ENCODE assay signal across 30 cellular contexts in genomic region chr5:115806986-115807653, GRCh38. TPM values are rescaled to one million over a fixed set of nuclear protein-coding genes. Genes with fewer than 3 reads are reported as not detected.
A peak's percentile ranks its signal among the peaks of the same experiment; 100 is the strongest.
DNase-seq lines count a peak whose midpoint lies in the region; FAIRE-seq and TF ChIP-seq lines count a peak whose summit lies in the region.
"Had no signal": no experiment of that assay in that cellular context is flagged by ENCODE, and none has a peak within 500 bp of the region (broad histone marks: within the 10 kb centered on the region; RNA-seq: fewer than 3 reads in every experiment).

No MANE protein-coding gene starts in this region.

- TF ChIP-seq RAD21 in H1 (IDR thresholded peaks at IDR 0.05 in 1 of 2, conservative IDR thresholded peaks at IDR 0.05 in 1 of 2; ENCODE audit: low read depth in 2 of 2, low read length in 2 of 2): no peak

- DNase-seq in activated CD4-positive, alpha-beta memory T cell treated with anti-CD3 and anti-CD28 coated beads, Interleukin-2, amount 10 ng/mL, durations not matched to agents 7 days and 5 days: no peak
- no peak for DNase-seq in activated CD4-positive, alpha-beta memory T cell treated with anti-CD3 and anti-CD28 coated beads for 36 hours
- DNase-seq in H1 (ENCODE audit: low read depth in 1 of 2, low spot score in 2 of 2) (no peak), NOMO-1 (lab: John Stamatoyannopoulos, UW; ENCODE audit: unreplicated experiment in 2 of 2) (no peak), nephron progenitor cell (no peak), DMS53 (lab: John Stamatoyannopoulos, UW) (no peak)
- DNase-seq: activated CD4-positive, CD25-positive, alpha-beta regulatory T cell treated with anti-CD3 and anti-CD28 coated beads, Interleukin-2, amount 50 U/mL, for 72 hours; aorta; cortex of kidney; EL; GM23248; hippocampal formation; naive B cell; NCI-H1092 treated with DMSO at 0.1 percent for 48 hours; NCI-H187; NCI-H526; occipital lobe; Peyer's patch; SHP77 treated with DMSO at 0.1 percent for 48 hours; stimulated activated naive CD4-positive, alpha-beta T cell; SW 1271 had no signal

- H3K56ac ChIP-seq in H1 (replicated peaks; ENCODE audit: insufficient read length, low read depth, low read length): no peak overlapping the region

- no peak overlapping the region for H3K4ac ChIP-seq in H1 (replicated peaks; ENCODE audit: insufficient read length, low read depth, low read length)

- no peak overlapping the region for H3K4me3 Mint-ChIP-seq in activated CD4-positive, alpha-beta memory T cell treated with anti-CD3 and anti-CD28 coated beads, Interleukin-2, amount 10 ng/mL, durations not matched to agents 7 days and 5 days
- H3K4me3 Mint-ChIP-seq in activated CD4-positive, alpha-beta memory T cell treated with anti-CD3 and anti-CD28 coated beads for 36 hours: no peak overlapping the region
- H3K4me3 Mint-ChIP-seq in nephron progenitor cell: no peak overlapping the region
- H3K4me3 Mint-ChIP-seq: activated naive CD4-positive, alpha-beta T cell treated with anti-CD3 and anti-CD28 coated beads, Interleukin-2, amount 50 U/mL, for 24 hours; CD4-positive, CD25-positive, alpha-beta regulatory T cell; naive B cell had no signal

- H4K20me1 ChIP-seq in H1 (replicated peaks in 1 of 2; ENCODE audit: control insufficient read depth in 1 of 2, insufficient read depth in 2 of 2, low read length in 2 of 2): no peaks in the 10 kb centered on the region

- no peak overlapping the region for H2BK5ac ChIP-seq in H1 (ENCODE audit: low read depth, low read length)

- FAIRE-seq in H1 (lab: Jason Lieb, UNC): peak; percentile 32
- FAIRE-seq: A204.1, D721Med, GM12892, TTC549 had no signal

- peak overlapping the region; percentile 16 for H3K27ac Mint-ChIP-seq in activated CD4-positive, alpha-beta memory T cell treated with anti-CD3 and anti-CD28 coated beads, Interleukin-2, amount 10 ng/mL, durations not matched to agents 7 days and 5 days
- H3K27ac Mint-ChIP-seq in activated CD4-positive, alpha-beta memory T cell treated with anti-CD3 and anti-CD28 coated beads for 36 hours: no peak overlapping the region
- no peak overlapping the region for H3K27ac Mint-ChIP-seq in nephron progenitor cell
- H3K27ac Mint-ChIP-seq: activated naive CD4-positive, alpha-beta T cell treated with anti-CD3 and anti-CD28 coated beads, Interleukin-2, amount 50 U/mL, for 24 hours had no signal

- no peaks in the 10 kb centered on the region; the same call in 1 of the 2 replicates for H3K23me2 ChIP-seq in H1 (ENCODE audit: low read depth, low read length)

- peaks cover 49% of the 10 kb centered on the region for H3K4me1 Mint-ChIP-seq in activated CD4-positive, alpha-beta memory T cell treated with anti-CD3 and anti-CD28 coated beads, Interleukin-2, amount 10 ng/mL, durations not matched to agents 7 days and 5 days
- H3K4me1 Mint-ChIP-seq in activated CD4-positive, alpha-beta memory T cell treated with anti-CD3 and anti-CD28 coated beads for 36 hours (ENCODE audit: low read depth): peaks cover 6% of the 10 kb centered on the region
- no peaks in the 10 kb centered on the region for H3K4me1 Mint-ChIP-seq in nephron progenitor cell
- H3K4me1 Mint-ChIP-seq: CD4-positive, CD25-positive, alpha-beta regulatory T cell; naive B cell had no signal

- H3K79me2 ChIP-seq in H1 (ENCODE audit: control insufficient read depth in 1 of 2, insufficient read depth in 2 of 2, low read length in 2 of 2) (no peaks in the 10 kb centered on the region), parathyroid adenoma (no peaks in the 10 kb centered on the region)

- TF ChIP-seq EP300 in H1 (IDR thresholded peaks at IDR 0.05; ENCODE audit: borderline replicate concordance in 1 of 2, low read depth in 2 of 2, low read length in 2 of 2): no peak

- no peak overlapping the region for H2BK120ac ChIP-seq in H1 (replicated peaks; ENCODE audit: low read depth, low read length)

- H3K4me1 ChIP-seq in HUES6 (ENCODE audit: control insufficient read depth, insufficient read depth, low read length): peaks cover 10% of the 10 kb centered on the region
- peaks cover 0 to 3% (median 0%) of the 10 kb centered on the region in 4 experiments; a peak in 2 of 7 replicates for H3K4me1 ChIP-seq in H1 (replicated peaks in 1 of 4; ENCODE audit: control insufficient read depth in 3 of 4, insufficient read depth in 4 of 4, low read length in 3 of 4)
- no peaks in the 10 kb centered on the region for H3K4me1 ChIP-seq in parathyroid adenoma
- H3K4me1 ChIP-seq: gastroesophageal sphincter, Peyer's patch had no signal

- H3K4me3 ChIP-seq in HUES6 (ENCODE audit: low read depth, low read length) (no peak overlapping the region), H1 (ENCODE audit: extremely low read depth in 1 of 4, insufficient read depth in 2 of 4, low read depth in 3 of 4, low read length in 4 of 4) (no peak overlapping the region), parathyroid adenoma (ENCODE audit: low read depth, low read length) (no peak overlapping the region)
- H3K4me3 ChIP-seq: gastroesophageal sphincter, GM23248, Peyer's patch had no signal

- H4K5ac ChIP-seq in H1 (ENCODE audit: insufficient read length, low read depth, low read length): no peak overlapping the region

- H3K36me3 Mint-ChIP-seq in activated CD4-positive, alpha-beta memory T cell treated with anti-CD3 and anti-CD28 coated beads, Interleukin-2, amount 10 ng/mL, durations not matched to agents 7 days and 5 days (ENCODE audit: low read depth): peaks cover 4% of the 10 kb centered on the region
- no peaks in the 10 kb centered on the region for H3K36me3 Mint-ChIP-seq in activated CD4-positive, alpha-beta memory T cell treated with anti-CD3 and anti-CD28 coated beads for 36 hours
- H3K36me3 Mint-ChIP-seq in nephron progenitor cell (ENCODE audit: low read depth): peaks cover 81% of the 10 kb centered on the region
- H3K36me3 Mint-ChIP-seq: activated naive CD4-positive, alpha-beta T cell treated with anti-CD3 and anti-CD28 coated beads, Interleukin-2, amount 50 U/mL, for 24 hours; CD4-positive, CD25-positive, alpha-beta regulatory T cell; naive B cell had no signal

- H3K27me3 Mint-ChIP-seq in activated CD4-positive, alpha-beta memory T cell treated with anti-CD3 and anti-CD28 coated beads, Interleukin-2, amount 10 ng/mL, durations not matched to agents 7 days and 5 days: peaks cover 18% of the 10 kb centered on the region
- H3K27me3 Mint-ChIP-seq in activated CD4-positive, alpha-beta memory T cell treated with anti-CD3 and anti-CD28 coated beads for 36 hours: peaks cover 6% of the 10 kb centered on the region
- H3K27me3 Mint-ChIP-seq in nephron progenitor cell (ENCODE audit: low read depth, poor library complexity): no peaks in the 10 kb centered on the region

- no peaks in the 10 kb centered on the region for H3K9me3 Mint-ChIP-seq in activated CD4-positive, alpha-beta memory T cell treated with anti-CD3 and anti-CD28 coated beads, Interleukin-2, amount 10 ng/mL, durations not matched to agents 7 days and 5 days
- no peaks in the 10 kb centered on the region for H3K9me3 Mint-ChIP-seq in activated CD4-positive, alpha-beta memory T cell treated with anti-CD3 and anti-CD28 coated beads for 36 hours
- no peaks in the 10 kb centered on the region for H3K9me3 Mint-ChIP-seq in nephron progenitor cell
- H3K9me3 Mint-ChIP-seq: activated naive CD4-positive, alpha-beta T cell treated with anti-CD3 and anti-CD28 coated beads, Interleukin-2, amount 50 U/mL, for 24 hours; CD4-positive, CD25-positive, alpha-beta regulatory T cell; naive B cell had no signal

- no peak overlapping the region for H2BK15ac ChIP-seq in H1 (ENCODE audit: low read length)

- 0 out of 2 replicates have a peak overlapping the region, but pooled peaks have one; percentile 3 for H3K27ac ChIP-seq in HUES6 (ENCODE audit: low read depth, low read length)
- H3K27ac ChIP-seq in H1 (ENCODE audit: low read depth, low read length): no peak overlapping the region
- no peak overlapping the region for H3K27ac ChIP-seq in parathyroid adenoma
- H3K27ac ChIP-seq: gastroesophageal sphincter, GM23248, Peyer's patch had no signal

- H3K9me3 ChIP-seq in HUES6 (ENCODE audit: control insufficient read depth, insufficient read depth, low read depth, low read length) (no peaks in the 10 kb centered on the region), H1 (ENCODE audit: insufficient read depth in 2 of 2, low read depth in 1 of 2, low read length in 1 of 2) (no peaks in the 10 kb centered on the region), parathyroid adenoma (ENCODE audit: control insufficient read depth, low read length) (no peaks in the 10 kb centered on the region)
- H3K9me3 ChIP-seq: gastroesophageal sphincter, Peyer's patch had no signal

- WGBS in H1 (ENCODE audit: extremely low coverage in 1 of 2, insufficient coverage in 1 of 2, insufficient read length in 1 of 2, insufficient replicate concordance in 2 of 2, low coverage in 1 of 2, low lambda C conversion rate in 2 of 2, missing lambda C conversion rate in 1 of 2), 2 experiments: 44% methylated on average over 2 of the region's 2 CpGs; no CpG with 5 or more reads in 1 of the 2 experiments

- H3K4me2 ChIP-seq in H1 (ENCODE audit: insufficient read depth in 1 of 2, low read depth in 2 of 2, low read length in 2 of 2) (no peak overlapping the region), parathyroid adenoma (ENCODE audit: low read length) (no peak overlapping the region)

- no peaks in the 10 kb centered on the region for H3K27me3 ChIP-seq in HUES6 (ENCODE audit: control insufficient read depth, insufficient read depth, low read length)
- H3K27me3 ChIP-seq in H1 (replicated peaks in 1 of 4; ENCODE audit: control insufficient read depth in 3 of 4, extremely low read depth in 1 of 4, insufficient read depth in 3 of 4, low read length in 3 of 4): no peaks in the 10 kb centered on the region
- no peaks in the 10 kb centered on the region for H3K27me3 ChIP-seq in parathyroid adenoma (ENCODE audit: control insufficient read depth, insufficient read depth, low read length)
- H3K27me3 ChIP-seq: gastroesophageal sphincter, Peyer's patch had no signal

- TF ChIP-seq CTCF in H1 (IDR thresholded peaks at IDR 0.05; ENCODE audit: control extremely low read depth in 1 of 3, insufficient read depth in 1 of 3, low read depth in 1 of 3, low read length in 3 of 3) (no peak), parathyroid adenoma (IDR thresholded peaks at IDR 0.05) (no peak), nephron progenitor cell (IDR thresholded peaks at IDR 0.05) (no peak)

- H3K18ac ChIP-seq in H1 (ENCODE audit: extremely low read depth, low read length): no peak overlapping the region

- no peaks in the 10 kb centered on the region for H3K79me1 ChIP-seq in H1 (ENCODE audit: low read depth, low read length)

- no peak overlapping the region for H3K14ac ChIP-seq in H1 (ENCODE audit: insufficient read length)

- H2BK20ac ChIP-seq in H1 (ENCODE audit: low read length): no peak overlapping the region

- TF ChIP-seq POLR2A in H1 (IDR thresholded peaks at IDR 0.05; ENCODE audit: control extremely low read depth in 1 of 2, low read depth in 2 of 2, low read length in 2 of 2): no peak

- H2AFZ ChIP-seq in H1 (ENCODE audit: low read length) (no peak overlapping the region), parathyroid adenoma (peak overlapping the region; percentile 3)
- H2AFZ ChIP-seq: GM23248 had no signal

- no peak overlapping the region for H2AK5ac ChIP-seq in H1 (ENCODE audit: low read depth, low read length)

- no peak overlapping the region for H3K9ac ChIP-seq in HUES6 (ENCODE audit: low read length)
- H3K9ac ChIP-seq in H1 (replicated peaks in 1 of 4; ENCODE audit: extremely low read depth in 1 of 4, low read depth in 3 of 4, low read length in 3 of 4): no peak overlapping the region
- H3K9ac ChIP-seq in parathyroid adenoma: no peak overlapping the region
- H3K9ac ChIP-seq: GM23248 had no signal

- intact Hi-C loops in activated CD4-positive, alpha-beta memory T cell treated with anti-CD3 and anti-CD28 coated beads for 36 hours (cut with micrococcal nuclease): no loop called here

- no peak overlapping the region for H2BK12ac ChIP-seq in H1 (ENCODE audit: low read depth, low read length)

- H4K8ac ChIP-seq in H1 (ENCODE audit: extremely low read depth, insufficient read depth, low read length): no peak overlapping the region

- H4K91ac ChIP-seq in H1 (replicated peaks; ENCODE audit: insufficient read length, low read length): no peak overlapping the region

- POLR2A ChIA-PET in activated CD4-positive, alpha-beta memory T cell treated with anti-CD3 and anti-CD28 coated beads, Interleukin-2, amount 10 ng/mL, durations not matched to agents 7 days and 5 days (lab: Charles Lee): interaction anchor here (1.2 kb wide), 1 partner anchor 28 kb away, joined by 4 read pairs; no protein-coding TSS in a partner anchor
- POLR2A ChIA-PET in activated CD4-positive, alpha-beta memory T cell treated with anti-CD3 and anti-CD28 coated beads for 36 hours (lab: Charles Lee): no interaction called here
- POLR2A ChIA-PET in H1 (lab: Charles Lee; ENCODE audit: partially characterized antibody): interaction anchor here (0.9 kb wide), 1 partner anchor 9 kb away, joined by 4 read pairs; the partner anchor contains the start of gene CDO1

- H3K23ac ChIP-seq in H1 (ENCODE audit: insufficient read length): no peak overlapping the region

- peaks cover 16% of the 10 kb centered on the region for H3K36me3 ChIP-seq in HUES6 (ENCODE audit: control insufficient read depth, insufficient read depth, low read length)
- H3K36me3 ChIP-seq in H1 (ENCODE audit: control insufficient read depth in 2 of 4, insufficient read depth in 4 of 4, low read length in 3 of 4): peaks cover 0 to 31% (median 0%) of the 10 kb centered on the region in 4 experiments; a peak in 6 of 8 replicates
- H3K36me3 ChIP-seq in parathyroid adenoma (ENCODE audit: control insufficient read depth, insufficient read depth, low read length): no peaks in the 10 kb centered on the region
- H3K36me3 ChIP-seq: gastroesophageal sphincter, Peyer's patch had no signal

- CTCF ChIA-PET in activated CD4-positive, alpha-beta memory T cell treated with anti-CD3 and anti-CD28 coated beads, Interleukin-2, amount 10 ng/mL, durations not matched to agents 7 days and 5 days (lab: Charles Lee): interaction anchor here (0.9 to 1.2 kb wide), 2 partner anchors 10 to 172 kb away, joined by 3 to 5 read pairs; no protein-coding TSS in a partner anchor
- CTCF ChIA-PET in activated CD4-positive, alpha-beta memory T cell treated with anti-CD3 and anti-CD28 coated beads for 36 hours (lab: Charles Lee): no interaction called here
- CTCF ChIA-PET in H1 (lab: Charles Lee; ENCODE audit: partially characterized antibody): interaction anchor here (1.2 to 2.1 kb wide), 3 partner anchors 8 to 172 kb away, joined by 4 to 11 read pairs (median 7); no protein-coding TSS in a partner anchor

RNA-seq across cellular contexts. Expression of gene CDO1, which starts 9.3 kb away (rescaled TPM):
- under 1 TPM; 0.28 to 0.50 TPM for total RNA-seq in activated CD4-positive, alpha-beta memory T cell treated with anti-CD3 and anti-CD28 coated beads, Interleukin-2, amount 10 ng/mL, durations not matched to agents 7 days and 5 days
- under 1 TPM; 0.31 to 0.34 TPM for total RNA-seq in activated CD4-positive, alpha-beta memory T cell treated with anti-CD3 and anti-CD28 coated beads for 36 hours
- 25.4 and 26.1 TPM in 2 replicates for total RNA-seq in H1 (2021; fragmentation: NEBNext Ultra II Directional; extraction: Animal tissue kit (Norgen Biotek cat#: 25700))
- polyA plus RNA-seq in H1 (2011; rRNA removed): 29.5 and 47.1 TPM in 2 replicates
- 41.9 TPM for polyA plus RNA-seq in H1 (2011; cell fraction: cytosol; rRNA removed)
- polyA plus RNA-seq in H1 (2011; cell fraction: nucleus; rRNA removed): 46.2 TPM
- polyA plus RNA-seq in H1 (2012, experiment 1 of 2): 20.2 to 26.1 TPM (median 21.1 TPM) in 4 replicates
- polyA plus RNA-seq in H1 (2012, experiment 2 of 2): 2.6 TPM
- polyA plus RNA-seq in H1 (2013, experiment 1 of 2): 15.1 TPM
- polyA plus RNA-seq in H1 (2013, experiment 2 of 2): 12.5 TPM
- 16.6 and 23.0 TPM in 2 replicates for polyA minus RNA-seq in H1 (2011; rRNA and poly(A)+ RNA removed)
- 29.2 TPM for polyA minus RNA-seq in H1 (2011; cell fraction: cytosol; rRNA and poly(A)+ RNA removed)
- polyA minus RNA-seq in H1 (2011; cell fraction: nucleus; rRNA and poly(A)+ RNA removed): 30.5 TPM

RNA-seq across cellular contexts. Expression of gene ATG12, which starts 34.2 kb away (rescaled TPM):
- 10 to 100 TPM; 45.5 to 49.0 TPM for total RNA-seq in activated CD4-positive, alpha-beta memory T cell treated with anti-CD3 and anti-CD28 coated beads, Interleukin-2, amount 10 ng/mL, durations not matched to agents 7 days and 5 days
- 10 to 100 TPM; 40.6 to 41.9 TPM for total RNA-seq in activated CD4-positive, alpha-beta memory T cell treated with anti-CD3 and anti-CD28 coated beads for 36 hours
- 49.3 and 51.4 TPM in 2 replicates for total RNA-seq in H1 (2021; fragmentation: NEBNext Ultra II Directional; extraction: Animal tissue kit (Norgen Biotek cat#: 25700))
- 11.2 and 23.8 TPM in 2 replicates for polyA plus RNA-seq in H1 (2011; rRNA removed)
- polyA plus RNA-seq in H1 (2011; cell fraction: cytosol; rRNA removed): 32.3 TPM
- polyA plus RNA-seq in H1 (2011; cell fraction: nucleus; rRNA removed): 13.1 TPM
- polyA plus RNA-seq in H1 (2012, experiment 1 of 2): 25.7 to 55.8 TPM (median 35.8 TPM) in 4 replicates
- 18.2 TPM for polyA plus RNA-seq in H1 (2012, experiment 2 of 2)
- 35.6 TPM for polyA plus RNA-seq in H1 (2013, experiment 1 of 2)
- polyA plus RNA-seq in H1 (2013, experiment 2 of 2): 39.7 TPM
- 24.0 and 47.7 TPM in 2 replicates for polyA minus RNA-seq in H1 (2011; rRNA and poly(A)+ RNA removed)
- polyA minus RNA-seq in H1 (2011; cell fraction: cytosol; rRNA and poly(A)+ RNA removed): 22.2 TPM
- 69.0 TPM for polyA minus RNA-seq in H1 (2011; cell fraction: nucleus; rRNA and poly(A)+ RNA removed)

RNA-seq across cellular contexts. Expression of gene AP3S1, which starts 34.6 kb away (rescaled TPM):
- 10 to 100 TPM; 73.5 to 87.0 TPM for total RNA-seq in activated CD4-positive, alpha-beta memory T cell treated with anti-CD3 and anti-CD28 coated beads, Interleukin-2, amount 10 ng/mL, durations not matched to agents 7 days and 5 days
- total RNA-seq in activated CD4-positive, alpha-beta memory T cell treated with anti-CD3 and anti-CD28 coated beads for 36 hours: 10 to 100 TPM; 85.7 to 87.6 TPM
- 72.7 and 93.0 TPM in 2 replicates for total RNA-seq in H1 (2021; fragmentation: NEBNext Ultra II Directional; extraction: Animal tissue kit (Norgen Biotek cat#: 25700))
- polyA plus RNA-seq in H1 (2011; rRNA removed): 15.1 and 26.6 TPM in 2 replicates
- 48.4 TPM for polyA plus RNA-seq in H1 (2011; cell fraction: cytosol; rRNA removed)
- polyA plus RNA-seq in H1 (2011; cell fraction: nucleus; rRNA removed): 5.2 TPM
- polyA plus RNA-seq in H1 (2012, experiment 1 of 2): 29.4 to 56.2 TPM (median 32.6 TPM) in 4 replicates
- 21.1 TPM for polyA plus RNA-seq in H1 (2012, experiment 2 of 2)
- 35.4 TPM for polyA plus RNA-seq in H1 (2013, experiment 1 of 2)
- polyA plus RNA-seq in H1 (2013, experiment 2 of 2): 36.2 TPM
- polyA minus RNA-seq in H1 (2011; rRNA and poly(A)+ RNA removed): 8.3 and 10.3 TPM in 2 replicates
- polyA minus RNA-seq in H1 (2011; cell fraction: cytosol; rRNA and poly(A)+ RNA removed): 13.7 TPM
- polyA minus RNA-seq in H1 (2011; cell fraction: nucleus; rRNA and poly(A)+ RNA removed): 19.3 TPM

Comparison
In these comparisons a context has a peak if more than half of its experiments do, and no peak if none do; other contexts are left out.
1. RNA of gene CDO1, which starts 9.3 kb away (total RNA-seq): 25.4 to 26.1 TPM in H1; 0.28 to 0.50 TPM in activated CD4-positive, alpha-beta memory T cell treated with anti-CD3 and anti-CD28 coated beads, Interleukin-2, amount 10 ng/mL, durations not matched to agents 7 days and 5 days and 0.31 to 0.34 TPM in activated CD4-positive, alpha-beta memory T cell treated with anti-CD3 and anti-CD28 coated beads for 36 hours; every median in the first group is over 10 times any median in the second.